ENCODE assay signal across 28 cellular contexts in the genomic region with DNA sequence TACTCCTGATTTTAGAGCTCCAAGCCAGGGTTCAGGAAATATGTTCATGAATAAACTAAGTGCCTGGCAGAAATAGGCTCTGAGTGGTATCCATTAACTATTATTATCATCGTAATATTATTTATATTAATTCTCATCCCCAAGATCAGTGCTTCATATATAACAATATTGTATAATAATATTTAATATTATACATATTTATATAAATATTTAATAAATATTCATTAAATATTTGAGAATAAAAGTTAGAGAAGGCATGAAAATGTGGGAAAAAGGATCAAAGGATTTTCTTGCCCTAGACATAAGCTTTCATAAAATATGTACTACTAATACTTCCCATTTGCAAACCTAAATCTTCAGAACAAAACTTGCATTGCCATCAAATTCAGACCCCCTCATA.
"Had no signal": no experiment of that assay in that cellular context is flagged by ENCODE, and none has a peak within 500 bp of the region (broad histone marks: within the 10 kb centered on the region; RNA-seq: fewer than 3 reads in every experiment).

No MANE protein-coding gene starts in this region.

- H3K27ac ChIP-seq: stomach, suprapubic skin, testis, thoracic aorta, thyroid gland, tibial artery, tibial nerve, transverse colon, upper lobe of left lung, upper lobe of right lung, uterus, vagina had no signal

- H3K4me1 Mint-ChIP-seq: stimulated activated effector memory CD8-positive, alpha-beta T cell treated with anti-CD3 and anti-CD28 coated beads, Interleukin-12 subunit alpha, Interleukin-12 subunit beta, amount 100 ng/mL, for 72 hours; stimulated activated memory B cell treated with anti-CD40 and anti-IgM and Interleukin-4, amounts not matched to agents 10 μg/mL and 1 μg/mL and 100 μg/mL, for 72 hours; stimulated activated naive B cell treated with anti-CD40 and anti-IgM and Interleukin-4, amounts not matched to agents 10 μg/mL and 1 μg/mL and 100 μg/mL, for 72 hours; stimulated activated naive CD8-positive, alpha-beta T cell treated with anti-CD3 and anti-CD28 coated beads, Interleukin-15, amount 100 ng/mL, for 72 hours had no signal

- FAIRE-seq: urothelium cell line had no signal

- H3K4me3 Mint-ChIP-seq: stimulated activated effector memory CD8-positive, alpha-beta T cell treated with anti-CD3 and anti-CD28 coated beads, Interleukin-12 subunit alpha, Interleukin-12 subunit beta, amount 100 ng/mL, for 72 hours; stimulated activated memory B cell treated with anti-CD40 and anti-IgM and Interleukin-4, amounts not matched to agents 10 μg/mL and 1 μg/mL and 100 μg/mL, for 72 hours; stimulated activated naive B cell treated with anti-CD40 and anti-IgM and Interleukin-4, amounts not matched to agents 10 μg/mL and 1 μg/mL and 100 μg/mL, for 72 hours; stimulated activated naive CD8-positive, alpha-beta T cell treated with anti-CD3 and anti-CD28 coated beads, Interleukin-15, amount 100 ng/mL, for 72 hours; stimulated activated naive CD8-positive, alpha-beta T cell treated with anti-CD3 and anti-CD28 coated beads, Interleukin-15, Interleukin-2, amounts not matched to agents 100 ng/mL and 50 ng/mL, for 24 hours; type B pancreatic cell had no signal

- ATAC-seq: stimulated activated effector memory CD8-positive, alpha-beta T cell treated with anti-CD3 and anti-CD28 coated beads, Interleukin-12 subunit alpha, Interleukin-12 subunit beta, amount 100 ng/mL, for 72 hours; stimulated activated memory B cell treated with anti-CD40 and anti-IgM and Interleukin-4, amounts not matched to agents 10 μg/mL and 1 μg/mL and 100 μg/mL, for 72 hours; stimulated activated naive B cell treated with anti-CD40 and anti-IgM and Interleukin-4, amounts not matched to agents 10 μg/mL and 1 μg/mL and 100 μg/mL, for 72 hours; stimulated activated naive CD8-positive, alpha-beta T cell treated with anti-CD3 and anti-CD28 coated beads, Interleukin-15, amount 100 ng/mL, for 72 hours; stimulated activated naive CD8-positive, alpha-beta T cell treated with anti-CD3 and anti-CD28 coated beads, Interleukin-15, Interleukin-2, amounts not matched to agents 100 U/mL and 50 U/mL, for 24 hours; upper lobe of right lung had no signal

- H3K36me3 Mint-ChIP-seq: stimulated activated effector memory CD8-positive, alpha-beta T cell treated with anti-CD3 and anti-CD28 coated beads, Interleukin-12 subunit alpha, Interleukin-12 subunit beta, amount 100 ng/mL, for 72 hours; stimulated activated memory B cell treated with anti-CD40 and anti-IgM and Interleukin-4, amounts not matched to agents 10 μg/mL and 1 μg/mL and 100 μg/mL, for 72 hours; type B pancreatic cell had no signal

- H3K27ac Mint-ChIP-seq: stimulated activated effector memory CD8-positive, alpha-beta T cell treated with anti-CD3 and anti-CD28 coated beads, Interleukin-12 subunit alpha, Interleukin-12 subunit beta, amount 100 ng/mL, for 72 hours; stimulated activated memory B cell treated with anti-CD40 and anti-IgM and Interleukin-4, amounts not matched to agents 10 μg/mL and 1 μg/mL and 100 μg/mL, for 72 hours; stimulated activated naive B cell treated with anti-CD40 and anti-IgM and Interleukin-4, amounts not matched to agents 10 μg/mL and 1 μg/mL and 100 μg/mL, for 72 hours; stimulated activated naive CD8-positive, alpha-beta T cell treated with anti-CD3 and anti-CD28 coated beads, Interleukin-15, amount 100 ng/mL, for 72 hours; stimulated activated naive CD8-positive, alpha-beta T cell treated with anti-CD3 and anti-CD28 coated beads, Interleukin-15, Interleukin-2, amounts not matched to agents 100 ng/mL and 50 ng/mL, for 24 hours; type B pancreatic cell had no signal

- DNase-seq: stimulated activated CD4-positive, alpha-beta T cell treated with anti-CD3 and anti-CD28 coated beads, Interleukin-2, amount 100 ng/mL, for 48 hours; stimulated activated CD4-positive, alpha-beta T cell treated with anti-CD3 and anti-CD28 coated beads, Interleukin-4, amount 100 ng/mL, for 1 hour; stimulated activated CD4-positive, alpha-beta T cell treated with anti-CD3 and anti-CD28 coated beads, Interleukin-4, amount 100 ng/mL, for 24 hours; stimulated activated CD4-positive, alpha-beta T cell treated with anti-CD3 and anti-CD28 coated beads, Interleukin-4, amount 100 ng/mL, for 4 hours; stimulated activated CD8-positive, alpha-beta memory T cell treated with anti-CD3 and anti-CD28 coated beads, Interleukin-4, amount 100 ng/mL, for 48 hours; stimulated activated naive B cell treated with anti-CD40 and anti-IgM and Interleukin-4, amounts not matched to agents 10 μg/mL and 1 μg/mL and 100 μg/mL, for 72 hours; stimulated activated naive CD4-positive, alpha-beta T cell; stimulated activated naive CD4-positive, alpha-beta T cell treated with Interleukin-2 at 50 U/mL for 16 hours; stimulated activated naive CD8-positive, alpha-beta T cell treated with anti-CD3 and anti-CD28 coated beads, Interleukin-15, amount 100 ng/mL, for 72 hours; stimulated activated naive CD8-positive, alpha-beta T cell treated with anti-CD3 and anti-CD28 coated beads, Interleukin-15, Interleukin-2, amounts not matched to agents 100 U/mL and 50 U/mL, for 24 hours; stomach; testis; thyroid gland; tibial artery; transverse colon; trophoblast cell; upper lobe of left lung; upper lobe of right lung; uterus had no signal

- H3K27me3 Mint-ChIP-seq: stimulated activated memory B cell treated with anti-CD40 and anti-IgM and Interleukin-4, amounts not matched to agents 10 μg/mL and 1 μg/mL and 100 μg/mL, for 72 hours; stimulated activated naive B cell treated with anti-CD40 and anti-IgM and Interleukin-4, amounts not matched to agents 10 μg/mL and 1 μg/mL and 100 μg/mL, for 72 hours; stimulated activated naive CD8-positive, alpha-beta T cell treated with anti-CD3 and anti-CD28 coated beads, Interleukin-15, amount 100 ng/mL, for 72 hours had no signal

- H3K9me3 Mint-ChIP-seq: stimulated activated naive CD8-positive, alpha-beta T cell treated with anti-CD3 and anti-CD28 coated beads, Interleukin-15, amount 100 ng/mL, for 72 hours; stimulated activated naive CD8-positive, alpha-beta T cell treated with anti-CD3 and anti-CD28 coated beads, Interleukin-15, Interleukin-2, amounts not matched to agents 100 ng/mL and 50 ng/mL, for 24 hours; type B pancreatic cell had no signal
